27 cellular contexts compared by ENCODE assay signal in the genomic region with DNA sequence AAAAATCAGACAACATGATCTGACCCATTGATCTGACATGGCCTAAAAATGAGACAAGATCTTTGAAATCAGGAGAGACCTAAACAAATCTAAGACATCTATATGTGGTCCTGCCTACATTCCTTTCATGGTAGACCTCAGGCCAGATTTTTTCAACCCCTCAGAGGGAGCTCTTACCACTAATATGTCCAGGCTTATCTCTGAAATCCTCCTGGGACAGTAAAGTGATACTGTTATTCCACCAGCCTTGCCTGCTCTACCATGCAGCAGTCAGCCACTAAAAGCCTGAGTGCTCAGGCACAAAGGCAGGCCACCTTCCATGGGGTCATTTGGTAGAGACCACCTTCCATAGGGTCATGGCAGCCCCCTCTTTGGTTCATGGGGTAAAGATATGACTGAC.
"Had no signal": no experiment of that assay in that cellular context is flagged by ENCODE, and none has a peak within 500 bp of the region (broad histone marks: within the 10 kb centered on the region; RNA-seq: fewer than 3 reads in every experiment).

No MANE protein-coding gene starts in this region.

- H3K4me3 ChIP-seq: ovary, psoas muscle, right lobe of liver, sigmoid colon, skin epidermis, stomach, thoracic aorta, thyroid gland, tibial nerve, upper lobe of left lung, vagina had no signal

- H3K4me1 ChIP-seq: parathyroid adenoma, psoas muscle, right lobe of liver, sigmoid colon, stomach, upper lobe of left lung, vagina had no signal

- DNase-seq: naive thymus-derived CD8-positive, alpha-beta T cell; nephron progenitor cell; occipital lobe; ovary; posterior cingulate gyrus; psoas muscle; right cardiac atrium; right lobe of liver; sigmoid colon; stimulated activated CD4-positive, alpha-beta T cell treated with anti-CD3 and anti-CD28 coated beads, Interleukin-15, amount 100 ng/mL, for 24 hours; stimulated activated CD4-positive, alpha-beta T cell treated with anti-CD3 and anti-CD28 coated beads, Interleukin-2, amount 100 ng/mL, for 24 hours; stimulated activated CD4-positive, alpha-beta T cell treated with anti-CD3 and anti-CD28 coated beads, Interleukin-2, amount 100 ng/mL, for 48 hours; stimulated activated CD4-positive, alpha-beta T cell treated with anti-CD3 and anti-CD28 coated beads, Interleukin-4, amount 100 ng/mL, for 24 hours; stimulated activated naive B cell treated with anti-CD40 and anti-IgM and Interleukin-4, amounts not matched to agents 10 μg/mL and 1 μg/mL and 100 μg/mL, for 72 hours; stimulated activated naive CD4-positive, alpha-beta T cell treated with Interleukin-2 at 50 U/mL for 16 hours; stomach; thyroid gland; upper lobe of left lung had no signal

- H3K9ac ChIP-seq: parathyroid adenoma had no signal

- H2AFZ ChIP-seq: parathyroid adenoma had no signal

- H3K9me3 ChIP-seq: neutrophil, ovary, psoas muscle, right lobe of liver, sigmoid colon, thoracic aorta, thyroid gland, tibial nerve, upper lobe of left lung, vagina had no signal

- H3K27ac ChIP-seq: neutrophil, ovary, parathyroid adenoma, psoas muscle, right lobe of liver, sigmoid colon, skin epidermis, stomach, thoracic aorta, thyroid gland, tibial nerve, upper lobe of left lung, vagina had no signal

- FAIRE-seq: urothelium cell line had no signal

- H3K36me3 ChIP-seq: neutrophil, ovary, right lobe of liver, sigmoid colon, stomach, thoracic aorta, thyroid gland, tibial nerve, upper lobe of left lung, vagina had no signal

- ATAC-seq: naive thymus-derived CD8-positive, alpha-beta T cell; natural killer cell treated with Interleukin-12 subunit alpha and Interleukin-12 subunit beta and Interleukin-15 and Interleukin-18, amount 100 ng/mL, for 72 hours; psoas muscle; right cardiac atrium; right lobe of liver; stimulated activated effector memory CD8-positive, alpha-beta T cell treated with anti-CD3 and anti-CD28 coated beads, Interleukin-12 subunit alpha, Interleukin-12 subunit beta, amount 100 ng/mL, for 72 hours; stimulated activated naive B cell treated with anti-CD40 and anti-IgM and Interleukin-4, amounts not matched to agents 10 μg/mL and 1 μg/mL and 100 μg/mL, for 72 hours had no signal

- H3K27me3 ChIP-seq: neutrophil, ovary, right lobe of liver, sigmoid colon, stomach, thyroid gland, tibial nerve, upper lobe of left lung, vagina had no signal

- H3K79me2 ChIP-seq: parathyroid adenoma had no signal
